ENCODE assay signal across 20 cellular contexts in the genomic region with DNA sequence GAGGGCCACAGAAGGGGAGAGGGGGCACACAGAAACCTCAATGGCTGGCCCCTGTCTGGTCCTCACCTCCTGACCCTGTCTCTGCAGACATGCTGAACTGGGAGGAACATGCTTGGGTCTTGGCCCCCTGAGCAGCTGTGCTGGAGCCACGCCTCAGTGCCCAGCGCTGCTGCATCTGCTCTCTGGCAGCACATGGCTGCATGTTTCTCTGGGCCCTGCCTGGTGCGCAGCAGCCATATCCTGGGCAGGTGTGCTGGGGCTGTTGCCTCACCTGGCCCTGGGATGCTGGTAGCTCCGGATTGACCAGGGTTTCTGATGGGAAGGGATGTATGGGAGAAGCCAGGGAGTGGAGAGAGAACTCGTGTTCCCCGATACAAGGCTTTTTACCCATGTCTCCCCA.
"Had no signal": no experiment of that assay in that cellular context is flagged by ENCODE, and none has a peak within 500 bp of the region (broad histone marks: within the 10 kb centered on the region; RNA-seq: fewer than 3 reads in every experiment).

No MANE protein-coding gene starts in this region.

- H3K4me1 ChIP-seq: breast epithelium, parathyroid adenoma, right atrium auricular region, tibial artery had no signal

- H3K27ac ChIP-seq: breast epithelium, parathyroid adenoma, right atrium auricular region, suprapubic skin, tibial artery had no signal

- H3K9me3 ChIP-seq: breast epithelium, right atrium auricular region, suprapubic skin, tibial artery had no signal

- H3K27me3 ChIP-seq: breast epithelium, right atrium auricular region had no signal

- H3K9ac ChIP-seq: parathyroid adenoma had no signal

- DNase-seq: activated CD4-positive, alpha-beta T cell treated with anti-CD3 and anti-CD28 coated beads, Interleukin-2, amount 50 U/mL, for 4 hours; activated naive CD4-positive, alpha-beta T cell; activated T-cell treated with anti-CD3 and anti-CD28 coated beads for 4 hours; activated T-cell treated with anti-CD3 and anti-CD28 coated beads, Interleukin-2, amount 50 U/mL, for 72 hours; central memory CD4-positive, alpha-beta T cell; endodermal cell; foreskin fibroblast; hippocampal formation; left cardiac atrium; midbrain; naive thymus-derived CD4-positive, alpha-beta T cell; occipital lobe; stimulated activated CD4-positive, alpha-beta T cell treated with anti-CD3 and anti-CD28 coated beads, Interleukin-15, amount 100 ng/mL, for 24 hours; stimulated activated CD4-positive, alpha-beta T cell treated with anti-CD3 and anti-CD28 coated beads, Interleukin-2, amount 100 ng/mL, for 24 hours; stimulated activated naive CD4-positive, alpha-beta T cell; tibial artery had no signal

- H3K36me3 ChIP-seq: breast epithelium, right atrium auricular region, suprapubic skin, tibial artery had no signal

- H3K4me3 ChIP-seq: breast epithelium, right atrium auricular region, suprapubic skin, tibial artery had no signal
